20 cellular contexts compared by ENCODE assay signal in the genomic region with DNA sequence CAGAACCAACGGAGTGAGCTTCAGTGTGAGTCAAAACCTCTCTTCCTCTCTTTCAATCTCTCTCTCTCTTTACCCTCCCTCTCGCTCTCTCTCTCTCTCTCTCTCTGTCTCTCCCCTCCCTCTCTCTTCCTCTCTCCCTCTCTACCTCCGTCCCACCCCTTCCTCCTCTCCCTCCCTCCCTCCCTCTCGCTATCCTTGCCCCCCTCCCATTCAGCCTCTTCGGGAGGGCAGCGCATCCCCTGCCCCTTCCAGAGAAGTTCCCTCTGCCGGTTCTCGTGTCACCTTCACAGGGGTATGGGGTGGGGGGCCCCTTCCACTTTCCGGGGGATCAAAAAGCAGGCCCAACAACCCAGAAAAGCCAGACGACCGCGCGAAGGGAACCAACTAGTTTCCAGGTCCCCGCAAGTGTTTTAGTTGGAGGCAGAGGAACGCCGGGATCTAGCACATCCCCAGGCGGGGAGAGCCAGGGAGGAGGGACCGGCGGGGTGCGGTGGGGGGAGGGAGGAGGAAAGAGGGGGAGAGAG. TPM values are rescaled to one million over a fixed set of nuclear protein-coding genes. Genes with fewer than 3 reads are reported as not detected.
DNase-seq lines count a peak whose midpoint lies in the region; ATAC-seq and TF ChIP-seq lines count a peak whose summit lies in the region.
"Had no signal": no experiment of that assay in that cellular context is flagged by ENCODE, and none has a peak within 500 bp of the region (broad histone marks: within the 10 kb centered on the region; RNA-seq: fewer than 3 reads in every experiment).

No MANE protein-coding gene starts in this region.

- H3K9me3 Mint-ChIP-seq in endodermal cell: no peaks in the 10 kb centered on the region

- ATAC-seq in GM19324 (IDR thresholded peaks at IDR 0.05; ENCODE audit: low FRiP score, unreplicated experiment): no peak
- no peak for ATAC-seq in left colon
- ATAC-seq: effector memory CD8-positive, alpha-beta T cell had no signal

- H3K4me1 ChIP-seq in endodermal cell (ENCODE audit: control insufficient read depth, insufficient read depth, low read length) (peaks cover 4% of the 10 kb centered on the region), skeletal muscle satellite cell (ENCODE audit: control insufficient read depth, insufficient read depth, low read length) (no peaks in the 10 kb centered on the region)

- peaks cover 10% of the 10 kb centered on the region for H3K4me1 Mint-ChIP-seq in endodermal cell
- H3K4me1 Mint-ChIP-seq: central memory CD8-positive, alpha-beta T cell had no signal

- H3K9me3 ChIP-seq in endodermal cell (ENCODE audit: control insufficient read depth, low read length): no peaks in the 10 kb centered on the region
- H3K9me3 ChIP-seq in skeletal muscle satellite cell (replicated peaks; ENCODE audit: low read length): peaks cover 2% of the 10 kb centered on the region
- H3K9me3 ChIP-seq: BLaER1 treated with 17β-estradiol and CSF1 and Interleukin-3, amounts not matched to agents 10 nM and 100 nM; tibial artery had no signal

- intact Hi-C loops in left colon (cut with DNase I, micrococcal nuclease): no loop called here

- 0% methylated on average over 20 of the region's 20 CpGs; no CpG with 5 or more reads in 1 of the 2 experiments for WGBS in endodermal cell (ENCODE audit: insufficient coverage in 1 of 2, insufficient read length in 1 of 2), 2 experiments

- no peaks in the 10 kb centered on the region for H3K36me3 Mint-ChIP-seq in endodermal cell (ENCODE audit: low read depth)

- H3K27ac ChIP-seq in endodermal cell (ENCODE audit: low read depth, low read length): no peak overlapping the region
- H3K27ac ChIP-seq: 22Rv1; BLaER1 treated with 17β-estradiol and CSF1 and Interleukin-3, amounts not matched to agents 10 nM and 100 nM; skin epidermis; tibial artery had no signal

- H3K4me3 Mint-ChIP-seq in endodermal cell: peak overlapping the region; percentile 56
- H3K4me3 Mint-ChIP-seq: central memory CD8-positive, alpha-beta T cell; effector memory CD8-positive, alpha-beta T cell had no signal

- H3K9ac ChIP-seq in endodermal cell (ENCODE audit: extremely low read depth, low read length, poor library complexity, severe bottlenecking) (no peak overlapping the region), skeletal muscle satellite cell (ENCODE audit: low read depth, low read length) (no peak overlapping the region)
- H3K9ac ChIP-seq: BLaER1 treated with 17β-estradiol and CSF1 and Interleukin-3, amounts not matched to agents 10 nM and 100 nM had no signal

- no peak overlapping the region for H3K27ac Mint-ChIP-seq in endodermal cell
- H3K27ac Mint-ChIP-seq: effector memory CD8-positive, alpha-beta T cell had no signal

- peak overlapping the region; percentile 77 for H3K4me3 ChIP-seq in endodermal cell (ENCODE audit: low read length)
- peak overlapping the region; percentile 62 for H3K4me3 ChIP-seq in skeletal muscle satellite cell (ENCODE audit: low read length)
- H3K4me3 ChIP-seq: BLaER1 treated with 17β-estradiol and CSF1 and Interleukin-3, amounts not matched to agents 10 nM and 100 nM; skin epidermis; tibial artery had no signal

- H3K36me3 ChIP-seq in endodermal cell (ENCODE audit: control insufficient read depth, insufficient read depth, low read length): no peaks in the 10 kb centered on the region
- no peaks in the 10 kb centered on the region for H3K36me3 ChIP-seq in skeletal muscle satellite cell (ENCODE audit: insufficient read depth, low read length)
- H3K36me3 ChIP-seq: BLaER1 treated with 17β-estradiol and CSF1 and Interleukin-3, amounts not matched to agents 10 nM and 100 nM; tibial artery had no signal

- H3K4me2 ChIP-seq in skeletal muscle satellite cell (ENCODE audit: low read length): peak overlapping the region; percentile 75

- H3K27me3 ChIP-seq in endodermal cell (ENCODE audit: control insufficient read depth, insufficient read depth, low read length, poor library complexity, severe bottlenecking): peaks cover 82% of the 10 kb centered on the region
- no peaks in the 10 kb centered on the region for H3K27me3 ChIP-seq in skeletal muscle satellite cell (ENCODE audit: control insufficient read depth, insufficient read depth, low read length)
- H3K27me3 ChIP-seq: BLaER1 treated with 17β-estradiol and CSF1 and Interleukin-3, amounts not matched to agents 10 nM and 100 nM had no signal

- DNase-seq in NCI-H1092 treated with DMSO at 0.1 percent for 48 hours (lab: John Stamatoyannopoulos, UW) (peak; percentile 69), NCI-H1092 (lab: John Stamatoyannopoulos, UW) (no peak), endodermal cell (peak; percentile 63), iPS-NIHi11 (ENCODE audit: low spot score) (peak; percentile 47), DMS53 treated with DMSO at 0.1 percent for 48 hours (lab: John Stamatoyannopoulos, UW; ENCODE audit: unreplicated experiment) (no peak), left colon (no peak)
- DNase-seq: DMS 273 treated with DMSO at 0.1 percent for 48 hours; effector memory CD8-positive, alpha-beta T cell; HCEC 1CT; mammary epithelial cell; NCI-H1930; NCI-H524 treated with DMSO at 0.1 percent for 48 hours; tibial artery had no signal

- H3K27me3 Mint-ChIP-seq in endodermal cell (ENCODE audit: insufficient read depth): peaks cover 85% of the 10 kb centered on the region

- no peak for TF ChIP-seq CTCF in endodermal cell (conservative IDR thresholded peaks at IDR 0.05)

RNA-seq across cellular contexts. Expression of a gene that starts 28.9 kb away (rescaled TPM):
- total RNA-seq in endodermal cell (1 to 10 TPM; 2.6 to 2.7 TPM), left colon (10 to 100 TPM in 1 of 2 donors, 1 to 10 TPM in 1; 9.2 to 11.2 TPM)
- 6.1 TPM for polyA plus RNA-seq in endodermal cell (2013, experiment 1 of 2)
- 5.1 TPM for polyA plus RNA-seq in endodermal cell (2013, experiment 2 of 2)
- total RNA-seq in skeletal muscle satellite cell (2012; rRNA removed): 0.25 and 1.3 TPM in 2 replicates
- total RNA-seq: HT1080, mammary epithelial cell had no signal
- polyA plus RNA-seq: mammary epithelial cell had no signal

Comparison
In these comparisons a context has a peak if more than half of its experiments do, and no peak if none do; other contexts are left out.
1. DNase-seq: peak in NCI-H1092 treated with DMSO at 0.1 percent for 48 hours (single experiment), endodermal cell (single experiment) and iPS-NIHi11 (single experiment); none in NCI-H1092 (single experiment), DMS53 treated with DMSO at 0.1 percent for 48 hours (single experiment) and left colon (0 of 2).